In the genomic region with DNA sequence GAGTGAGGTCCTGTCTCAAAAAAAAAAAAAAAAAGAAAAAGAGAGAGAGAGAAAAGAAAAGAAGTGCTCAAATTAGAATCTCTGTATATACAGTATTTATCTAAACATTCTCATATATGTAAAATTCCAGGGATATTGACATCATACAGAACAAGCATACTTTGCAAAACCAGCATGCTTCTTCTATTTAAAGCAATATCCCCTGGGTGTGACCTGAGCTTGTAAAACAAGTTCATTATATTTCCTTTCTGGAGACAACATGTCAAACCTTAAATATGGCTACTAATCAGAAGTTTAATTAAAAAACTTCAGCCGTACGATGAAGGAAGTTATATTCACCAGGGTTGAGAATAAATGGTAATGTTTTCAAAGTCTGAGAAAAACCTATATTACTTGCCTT, we compare ENCODE assay signal across 21 cellular contexts.
DNase-seq lines count a peak whose midpoint lies in the region; ATAC-seq, FAIRE-seq and TF ChIP-seq lines count a peak whose summit lies in the region.
"Had no signal": no experiment of that assay in that cellular context is flagged by ENCODE, and none has a peak within 500 bp of the region (broad histone marks: within the 10 kb centered on the region; RNA-seq: fewer than 3 reads in every experiment).

No MANE protein-coding gene starts in this region.

- H3K9me3 ChIP-seq in A549 (peaks cover 7% of the 10 kb centered on the region; the same call in 1 of the 3 replicates), IMR-90 (ENCODE audit: control insufficient read depth, insufficient read depth, low read length) (no peaks in the 10 kb centered on the region), keratinocyte (ENCODE audit: control insufficient read depth, low read depth, low read length) (no peaks in the 10 kb centered on the region)
- H3K9me3 ChIP-seq: ascending aorta had no signal

- H3K9ac ChIP-seq in IMR-90 (ENCODE audit: low read depth, low read length), result no peak overlapping the region
- H3K9ac ChIP-seq in keratinocyte (ENCODE audit: control insufficient read depth, extremely low read depth, insufficient read depth, low read length), result peak overlapping the region; percentile 65

- dilution Hi-C loops in IMR-90 (cut with HindIII; ENCODE audit: low sequenced_read_pairs, unreplicated experiment), result no loop called here
- dilution Hi-C loops in keratinocyte (cut with MboI; ENCODE audit: extremely low pct_ligation_motif_present, low sequenced_read_pairs), result no loop called here

- peaks cover 18% of the 10 kb centered on the region for H3K4me1 ChIP-seq in A549
- peaks cover 8% of the 10 kb centered on the region for H3K4me1 ChIP-seq in IMR-90 (ENCODE audit: control insufficient read depth, insufficient read depth, low read length)
- peaks cover 44% of the 10 kb centered on the region for H3K4me1 ChIP-seq in keratinocyte (ENCODE audit: control insufficient read depth, extremely low read depth, insufficient read depth, low read length)

- TF ChIP-seq EP300 in A549 (IDR thresholded peaks at IDR 0.05), result no peak

- TF ChIP-seq CTCF in A549 (IDR thresholded peaks at IDR 0.05), result no peak
- TF ChIP-seq CTCF in IMR-90 (conservative IDR thresholded peaks at IDR 0.05; ENCODE audit: low read depth, low read length), result no peak
- no peak for TF ChIP-seq CTCF in bronchial epithelial cell (IDR thresholded peaks at IDR 0.05; ENCODE audit: insufficient read depth, low read length, severe bottlenecking)
- TF ChIP-seq CTCF in keratinocyte (optimal IDR thresholded peaks at IDR 0.05 in 1 of 3, IDR thresholded peaks at IDR 0.05 in 1 of 3, conservative IDR thresholded peaks at IDR 0.05 in 1 of 3; ENCODE audit: extremely low read depth in 1 of 3, insufficient read depth in 2 of 3, low read length in 3 of 3), result no peak

- TF ChIP-seq RAD21 in A549 (conservative IDR thresholded peaks at IDR 0.05 in 1 of 2, IDR thresholded peaks at IDR 0.05 in 1 of 2), result no peak
- no peak for TF ChIP-seq RAD21 in IMR-90 (IDR thresholded peaks at IDR 0.05; ENCODE audit: low read length)

- H2BK5ac ChIP-seq in IMR-90 (ENCODE audit: low read depth, low read length, poor library complexity, severe bottlenecking), result peak overlapping the region; percentile 96

- H3K79me1 ChIP-seq in IMR-90 (ENCODE audit: low read depth in 1 of 2, low read length in 2 of 2), result peaks cover 3 to 24% of the 10 kb centered on the region in 2 experiments; a peak in 2 of 4 replicates

- H4K20me1 ChIP-seq in IMR-90 (ENCODE audit: insufficient read depth, low read length), result no peaks in the 10 kb centered on the region
- H4K20me1 ChIP-seq in keratinocyte (ENCODE audit: control insufficient read depth, extremely low read depth, insufficient read depth, low read length), result no peaks in the 10 kb centered on the region

- TSS peak; percentile 91 for BruUV-seq in IMR-90 (replicated peaks; lab: Mats Ljungman, UMichigan)

- ATAC-seq in A549 (peak in 1 of 2 experiments; percentile 28; a peak in 3 of 6 replicates), IMR-90 (ENCODE audit: low read depth) (no peak), GM19351 (IDR thresholded peaks at IDR 0.05; ENCODE audit: unreplicated experiment) (no peak)
- ATAC-seq: GM23338 had no signal

- no peak for DNase-seq in A549 (ENCODE audit: low read depth in 1 of 2, low spot score in 1 of 2)
- peak; percentile 58 for DNase-seq in IMR-90
- peak; percentile 70 for DNase-seq in bronchial epithelial cell (ENCODE audit: low read depth)
- no peak for DNase-seq in keratinocyte (ENCODE audit: low read depth, low spot score)
- no peak for DNase-seq in erythroblast (lab: John Stamatoyannopoulos, UW)
- DNase-seq in NCI-H146 (lab: John Stamatoyannopoulos, UW), result no peak
- no peak for DNase-seq in retina
- DNase-seq: activated B cell treated with CpG ODN at 0.5 μM for 24 hours; CD8-positive, alpha-beta memory T cell; cerebellar nuclear complex; KBM-7; MM.1S; NCI-H1436 treated with DMSO at 0.1 percent for 48 hours; NCI-H2227 treated with DMSO at 0.1 percent for 48 hours; stimulated activated CD4-positive, alpha-beta T cell treated with anti-CD3 and anti-CD28 coated beads, Interleukin-1b, Interleukin-23, amount 100 ng/mL, for 48 hours had no signal

- H2AK5ac ChIP-seq in IMR-90 (ENCODE audit: low read depth, low read length), result peak overlapping the region; percentile 91

- H3K23ac ChIP-seq in IMR-90 (ENCODE audit: low read depth, low read length), result peak overlapping the region; percentile 78; the same call in 1 of the 2 replicates

- H3K4me2 ChIP-seq in A549 (peak overlapping the region; percentile 48), IMR-90 (ENCODE audit: low read depth, low read length) (no peak overlapping the region), keratinocyte (ENCODE audit: control insufficient read depth, extremely low read depth, insufficient read depth, low read depth, low read length) (peak overlapping the region; percentile 55)
- H3K4me2 ChIP-seq: GM23338 had no signal

- H3K27ac ChIP-seq in A549 (peak overlapping the region; percentile 63 to 74), IMR-90 (ENCODE audit: insufficient read depth, low read length) (peak overlapping the region; percentile 57), keratinocyte (ENCODE audit: control insufficient read depth, insufficient read depth, low read length) (peak overlapping the region; percentile 95)
- H3K27ac ChIP-seq: ascending aorta had no signal

- H3K4ac ChIP-seq in IMR-90 (ENCODE audit: low read depth, low read length), result peak overlapping the region; percentile 87; the same call in 1 of the 2 replicates

- CTCF ChIA-PET in A549 (lab: Yijun Ruan, JAX), result interaction anchor here (0.9 to 2.1 kb wide), 6 partner anchors 8 to 46 kb away, joined by 3 to 10 read pairs (median 4); no protein-coding TSS in a partner anchor
- CTCF ChIA-PET in IMR-90 (lab: Yijun Ruan, JAX), result no interaction called here

- peaks cover 4% of the 10 kb centered on the region; the same call in 1 of the 2 replicates for H3K9me1 ChIP-seq in IMR-90 (ENCODE audit: insufficient read depth, low read length)
- H3K9me1 ChIP-seq in keratinocyte (ENCODE audit: control insufficient read depth, extremely low read depth, insufficient read depth, low read length), result no peaks in the 10 kb centered on the region

- FAIRE-seq in A549 (lab: Jason Lieb, UNC) (peak; percentile 32), bronchial epithelial cell (lab: Jason Lieb, UNC) (no peak), keratinocyte (lab: Jason Lieb, UNC) (no peak)
- FAIRE-seq: GM18507 had no signal

- H2BK20ac ChIP-seq in IMR-90 (ENCODE audit: low read depth, low read length), result peak overlapping the region; percentile 18; the same call in 1 of the 2 replicates

- H3K56ac ChIP-seq in IMR-90 (ENCODE audit: extremely low read depth, insufficient read depth, low read length), result peak overlapping the region; percentile 40; the same call in 1 of the 2 replicates

- peak overlapping the region; percentile 90 for H2BK120ac ChIP-seq in IMR-90 (ENCODE audit: low read depth, low read length)

- in situ Hi-C loops in IMR-90 (cut with MboI; ENCODE audit: low sequenced_read_pairs), result no loop called here

- H2BK15ac ChIP-seq in IMR-90 (ENCODE audit: low read depth, low read length), result peak overlapping the region; percentile 99; the same call in 1 of the 3 replicates

- H3K4me3 ChIP-seq in A549 (no peak overlapping the region), IMR-90 (ENCODE audit: insufficient read depth, low read depth, low read length) (no peak overlapping the region), bronchial epithelial cell (ENCODE audit: low read depth, low read length) (no peak overlapping the region), keratinocyte (ENCODE audit: control insufficient read depth in 2 of 3, extremely low read depth in 1 of 3, insufficient read depth in 2 of 3, low read depth in 1 of 3, low read length in 3 of 3) (no peak overlapping the region)
- H3K4me3 ChIP-seq: ascending aorta, GM23338, lung, skin epidermis had no signal

- H3K14ac ChIP-seq in IMR-90 (replicated peaks; ENCODE audit: low read depth, low read length), result no peak overlapping the region; the same call in 1 of the 2 replicates

- 85% methylated on average over 2 of the region's 2 CpGs for WGBS in A549 (ENCODE audit: missing lambda C conversion rate)
- no CpG with 5 or more reads among the region's 2 CpGs for WGBS in IMR-90 (ENCODE audit: extremely low coverage in 2 of 2, insufficient read length in 1 of 2), 2 experiments

- H4K91ac ChIP-seq in IMR-90 (ENCODE audit: insufficient read depth, low read depth, low read length), result peak overlapping the region; percentile 40

- H4K5ac ChIP-seq in IMR-90 (ENCODE audit: low read depth, low read length), result peak overlapping the region; percentile 6; the same call in 1 of the 2 replicates

- POLR2A ChIA-PET in A549 (lab: Yijun Ruan, JAX), result no interaction called here
- POLR2A ChIA-PET in IMR-90 (lab: Charles Lee; ENCODE audit: unreplicated experiment), result no interaction called here

- peak overlapping the region; percentile 89 to 97 for H4K8ac ChIP-seq in IMR-90 (ENCODE audit: low read depth in 2 of 2, low read length in 2 of 2)

- H3K79me2 ChIP-seq in keratinocyte (ENCODE audit: control insufficient read depth, insufficient read depth, low read length), result no peaks in the 10 kb centered on the region

- H3K36me3 ChIP-seq in IMR-90 (ENCODE audit: control insufficient read depth, insufficient read depth, low read length) (no peaks in the 10 kb centered on the region), bronchial epithelial cell (ENCODE audit: control insufficient read depth, insufficient read depth, low read length) (no peaks in the 10 kb centered on the region), keratinocyte (ENCODE audit: control insufficient read depth in 2 of 2, extremely low read depth in 1 of 2, insufficient read depth in 2 of 2, low read length in 2 of 2) (no peaks in the 10 kb centered on the region)
- H3K36me3 ChIP-seq: ascending aorta had no signal

- H2AK9ac ChIP-seq in IMR-90 (replicated peaks; ENCODE audit: low read depth, low read length, poor library complexity), result no peak overlapping the region

- TF ChIP-seq POLR2A in A549 (IDR thresholded peaks at IDR 0.05; ENCODE audit: low read length), result no peak
- TF ChIP-seq POLR2A in IMR-90 (IDR thresholded peaks at IDR 0.05; ENCODE audit: low read depth, low read length), result no peak
- no peak for TF ChIP-seq POLR2A in erythroblast (IDR thresholded peaks at IDR 0.05; ENCODE audit: low read length)

- H3K18ac ChIP-seq in IMR-90 (ENCODE audit: low read depth, low read length), result peak overlapping the region; percentile 85; the same call in 1 of the 2 replicates

- intact Hi-C loops in IMR-90 (cut with micrococcal nuclease), result no loop called here

- H3K27me3 ChIP-seq in IMR-90 (ENCODE audit: control insufficient read depth, insufficient read depth, low read length), result no peaks in the 10 kb centered on the region
- no peaks in the 10 kb centered on the region for H3K27me3 ChIP-seq in bronchial epithelial cell (ENCODE audit: control insufficient read depth, insufficient read depth, low read length)
- no peaks in the 10 kb centered on the region for H3K27me3 ChIP-seq in keratinocyte (ENCODE audit: control insufficient read depth, extremely low read depth, insufficient read depth, low read length)
- H3K27me3 ChIP-seq: ascending aorta had no signal

- H2AFZ ChIP-seq in IMR-90 (replicated peaks; ENCODE audit: low read length, poor library complexity) (no peak overlapping the region), keratinocyte (ENCODE audit: control insufficient read depth, low read length) (no peak overlapping the region)

TF ChIP-seq in A549, 52 proteins besides CTCF, POLR2A, EP300 and RAD21 (continues in another document):
- no peak for TF ChIP-seq ZNF302 (CRISPR knock-in tag; IDR thresholded peaks at IDR 0.05)

TF ChIP-seq in IMR-90, 13 proteins besides CTCF, POLR2A, EP300 and RAD21 (continues in another document):
- TF ChIP-seq RCOR1 (IDR thresholded peaks at IDR 0.05; ENCODE audit: insufficient replicate concordance, low read length), result no peak

Comparison
In these comparisons a context has a peak if more than half of its experiments do, and no peak if none do; other contexts are left out.
1. DNase-seq: peak in IMR-90 (single experiment) and bronchial epithelial cell (single experiment); none in A549 (0 of 2), keratinocyte (single experiment), erythroblast (0 of 2), NCI-H146 (single experiment) and retina (single experiment).
2. Peak in every context shown above with its lines, with median percentiles within 50 percentile points of each other: H3K27ac ChIP-seq.